8 cellular contexts compared by ENCODE assay signal in genomic region chr6:100228437-100229424, GRCh38.
DNase-seq lines count a peak whose midpoint lies in the region; ATAC-seq and TF ChIP-seq lines count a peak whose summit lies in the region.

No MANE protein-coding gene starts in this region.

- peak overlapping the region; percentile 23 to 60 (median 50) for H3K4me3 ChIP-seq in heart left ventricle

- H3K27me3 Mint-ChIP-seq in activated naive CD8-positive, alpha-beta T cell, result peaks cover 23% of the 10 kb centered on the region

- H3K4me3 Mint-ChIP-seq in activated naive CD8-positive, alpha-beta T cell, result peak overlapping the region; percentile 66

- CTCF ChIA-PET in RWPE1 (lab: Yijun Ruan, JAX), result interaction anchor here (0.5 to 0.9 kb wide), 5 partner anchors 26 to 845 kb away, joined by 3 read pairs; no protein-coding TSS in a partner anchor

- H3K36me3 ChIP-seq in heart left ventricle, result no peaks in the 10 kb centered on the region

- H3K36me3 Mint-ChIP-seq in activated naive CD8-positive, alpha-beta T cell, result no peaks in the 10 kb centered on the region

- H3K4me1 Mint-ChIP-seq in activated naive CD8-positive, alpha-beta T cell (ENCODE audit: low read depth), result peaks cover 12% of the 10 kb centered on the region

- ATAC-seq in GM21423 (IDR thresholded peaks at IDR 0.05; ENCODE audit: unreplicated experiment) (peak; percentile 100), heart left ventricle (peak; percentile 91 to 100 (median 96))

- intact Hi-C loops in heart left ventricle (cut with DNase I), result no loop called here

- TF ChIP-seq CTCF in RWPE1 (conservative IDR thresholded peaks at IDR 0.05; ENCODE audit: low read depth) (peak; percentile 22; the same call in 1 of the 2 replicates), heart left ventricle (IDR thresholded peaks at IDR 0.05) (peak in 1 of 12 donors; percentile 4)

- peaks cover 0 to 8% (median 0%) of the 10 kb centered on the region in 12 donors for H3K4me1 ChIP-seq in heart left ventricle

- no peaks in the 10 kb centered on the region for H3K9me3 Mint-ChIP-seq in activated naive CD8-positive, alpha-beta T cell (ENCODE audit: low read depth)

- DNase-seq in DMS53 (lab: John Stamatoyannopoulos, UW) (peak; percentile 93), HT1080 (ENCODE audit: low read depth) (peak; percentile 57), RWPE1 (ENCODE audit: low spot score) (peak; percentile 86), heart left ventricle (peak; percentile 52 to 86 (median 73)), pons (ENCODE audit: low spot score) (peak; percentile 45), KG1 (lab: John Stamatoyannopoulos, UW) (no peak)

- peaks cover 0 to 4% (median 0%) of the 10 kb centered on the region in 9 donors for H3K27me3 ChIP-seq in heart left ventricle

- peak overlapping the region; percentile 66 for H3K27ac ChIP-seq in RWPE1
- H3K27ac ChIP-seq in heart left ventricle, result peak overlapping the region in 2 of 12 donors; percentile 11 to 40

- TF ChIP-seq POLR2A in heart left ventricle (IDR thresholded peaks at IDR 0.05), result no peak

- WGBS in heart left ventricle, 4 donors, result 9 to 14% (median 10%) methylated on average over 29 to 38 of the region's 38 CpGs

- POLR2A ChIA-PET in RWPE1 (lab: Yijun Ruan, JAX; ENCODE audit: low non-redundant PET), result no interaction called here

- peaks cover 0 to 4% (median 0%) of the 10 kb centered on the region in 12 donors for H3K9me3 ChIP-seq in heart left ventricle

- H3K27ac Mint-ChIP-seq in activated naive CD8-positive, alpha-beta T cell, result no peak overlapping the region
